ENCODE assay signal across 8 cellular contexts in genomic region chr1:160954158-160955104, GRCh38. TPM values are rescaled to one million over a fixed set of nuclear protein-coding genes. Genes with fewer than 3 reads are reported as not detected.
DNase-seq lines count a peak whose midpoint lies in the region; ATAC-seq and TF ChIP-seq lines count a peak whose summit lies in the region.

Gene ITLN2, minus strand, starts transcription at chr1:160954809. Its CDS starts 68 bp downstream, at chr1:160954741.

- peak; percentile 59 for ATAC-seq in HG02885 (IDR thresholded peaks at IDR 0.05; ENCODE audit: poor library complexity, unreplicated experiment)

- no peaks in the 10 kb centered on the region for H3K9me3 Mint-ChIP-seq in activated naive CD4-positive, alpha-beta T cell treated with anti-CD3 and anti-CD28 coated beads, Interleukin-2, amount 10 ng/mL, durations not matched to agents 7 days and 5 days
- H3K9me3 Mint-ChIP-seq in immature natural killer cell: no peaks in the 10 kb centered on the region

- no peaks in the 10 kb centered on the region for H3K36me3 Mint-ChIP-seq in activated naive CD4-positive, alpha-beta T cell treated with anti-CD3 and anti-CD28 coated beads, Interleukin-2, amount 10 ng/mL, durations not matched to agents 7 days and 5 days
- H3K36me3 Mint-ChIP-seq in immature natural killer cell: no peaks in the 10 kb centered on the region

- H3K27ac Mint-ChIP-seq in activated naive CD4-positive, alpha-beta T cell treated with anti-CD3 and anti-CD28 coated beads, Interleukin-2, amount 10 ng/mL, durations not matched to agents 7 days and 5 days: no peak within 1 kb of the TSS
- H3K27ac Mint-ChIP-seq in immature natural killer cell: no peak within 1 kb of the TSS

- no peak; the same call in 1 of the 2 replicates for TF ChIP-seq CTCF in RWPE1 (conservative IDR thresholded peaks at IDR 0.05; ENCODE audit: low read depth)

- POLR2A ChIA-PET in RWPE1 (lab: Yijun Ruan, JAX; ENCODE audit: low non-redundant PET): no interaction called here

- CTCF ChIA-PET in RWPE1 (lab: Yijun Ruan, JAX): interaction anchor here (0.5 to 1.3 kb wide), 5 partner anchors 9 to 65 kb away, joined by 3 to 6 read pairs (median 3); no protein-coding TSS in a partner anchor
- CTCF ChIA-PET in activated naive CD4-positive, alpha-beta T cell treated with anti-CD3 and anti-CD28 coated beads, Interleukin-2, amount 10 ng/mL, durations not matched to agents 7 days and 5 days (lab: Charles Lee): interaction anchor here (0.5 to 6.5 kb wide), 40 partner anchors 9 to 526 kb away, joined by 3 to 288 read pairs (median 4); partner anchors contain the start of gene LY9

- peaks cover 13% of the 10 kb centered on the region for H3K4me1 Mint-ChIP-seq in activated naive CD4-positive, alpha-beta T cell treated with anti-CD3 and anti-CD28 coated beads, Interleukin-2, amount 10 ng/mL, durations not matched to agents 7 days and 5 days
- H3K4me1 Mint-ChIP-seq in immature natural killer cell: peaks cover 6% of the 10 kb centered on the region in 2 donors

- H3K27me3 Mint-ChIP-seq in activated naive CD4-positive, alpha-beta T cell treated with anti-CD3 and anti-CD28 coated beads, Interleukin-2, amount 10 ng/mL, durations not matched to agents 7 days and 5 days: peaks cover 12% of the 10 kb centered on the region
- peaks cover 2 to 3% (median 2%) of the 10 kb centered on the region in 3 donors for H3K27me3 Mint-ChIP-seq in immature natural killer cell (ENCODE audit: low read depth in 3 of 3)

- DNase-seq in GDM1 (lab: John Stamatoyannopoulos, UW): peak; percentile 36
- DNase-seq in RWPE1 (ENCODE audit: low spot score): peak; percentile 23
- DNase-seq in activated naive CD4-positive, alpha-beta T cell treated with anti-CD3 and anti-CD28 coated beads, Interleukin-2, amount 10 ng/mL, durations not matched to agents 7 days and 5 days: peak; percentile 67
- peak; percentile 21 to 44 (median 35) for DNase-seq in immature natural killer cell
- DNase-seq in stimulated activated CD8-positive, alpha-beta memory T cell treated with anti-CD3 and anti-CD28 coated beads, Interleukin-15, amount 100 ng/mL, for 1 hour (ENCODE audit: low read depth): peak; percentile 2
- DNase-seq in pons (ENCODE audit: low spot score): no peak
- no peak for DNase-seq in midbrain (lab: John Stamatoyannopoulos, UW)

- no peak within 1 kb of the TSS for H3K4me3 Mint-ChIP-seq in activated naive CD4-positive, alpha-beta T cell treated with anti-CD3 and anti-CD28 coated beads, Interleukin-2, amount 10 ng/mL, durations not matched to agents 7 days and 5 days
- H3K4me3 Mint-ChIP-seq in immature natural killer cell: no peak within 1 kb of the TSS

- peak within 1 kb of the TSS; percentile 90 for H3K27ac ChIP-seq in RWPE1

RNA-seq across cellular contexts. Expression of gene ITLN2, which starts in this region (rescaled TPM):
- not detected for polyA plus RNA-seq in immature natural killer cell

Comparison
In these comparisons a context has a peak if more than half of its experiments do, and no peak if none do; other contexts are left out.
1. Peak in DNase-seq in immature natural killer cell; RNA of the gene not detected or under 1 TPM.
2. DNase-seq: peak in GDM1 (single experiment), RWPE1 (single experiment), activated naive CD4-positive, alpha-beta T cell treated with anti-CD3 and anti-CD28 coated beads, Interleukin-2, amount 10 ng/mL, durations not matched to agents 7 days and 5 days (single experiment) and stimulated activated CD8-positive, alpha-beta memory T cell treated with anti-CD3 and anti-CD28 coated beads, Interleukin-15, amount 100 ng/mL, for 1 hour (single experiment); none in pons (single experiment) and midbrain (single experiment).